ENCODE assay signal across 9 cellular contexts in genomic region chr7:95794917-95795515, GRCh38. TPM values are rescaled to one million over a fixed set of nuclear protein-coding genes. Genes with fewer than 3 reads are reported as not detected.
DNase-seq lines count a peak whose midpoint lies in the region; ATAC-seq, FAIRE-seq and TF ChIP-seq lines count a peak whose summit lies in the region.
"Had no signal": no experiment of that assay in that cellular context is flagged by ENCODE, and none has a peak within 500 bp of the region (broad histone marks: within the 10 kb centered on the region; RNA-seq: fewer than 3 reads in every experiment).

No MANE protein-coding gene starts in this region.

- CTCF ChIA-PET in MCF 10A (lab: Yijun Ruan, JAX) = interaction anchor here (0.7 to 1.5 kb wide), 5 partner anchors 11 to 56 kb away, joined by 3 to 5 read pairs (median 4); partner anchors contain the start of gene DYNC1I1
- CTCF ChIA-PET in K562 (lab: Yijun Ruan, JAX; ENCODE audit: low intra/inter-chr PET ratio) = interaction anchor here (0.6 to 1.2 kb wide), 4 partner anchors 22 to 106 kb away, joined by 3 to 6 read pairs (median 4); no protein-coding TSS in a partner anchor

- peaks cover 0 to 4% of the 10 kb centered on the region in 2 donors for H3K9me3 ChIP-seq in breast epithelium
- no peaks in the 10 kb centered on the region for H3K9me3 ChIP-seq in K562 (replicated peaks; ENCODE audit: control insufficient read depth, insufficient read depth, low read depth, low read length)
- no peaks in the 10 kb centered on the region for H3K9me3 ChIP-seq in prostate gland

- no peak overlapping the region for H2AFZ ChIP-seq in K562 (ENCODE audit: low read depth, low read length)

- no peak for TF ChIP-seq POLR2A in breast epithelium (IDR thresholded peaks at IDR 0.05)
- TF ChIP-seq POLR2A in K562 (conservative IDR thresholded peaks at IDR 0.05) = no peak
- no peak for TF ChIP-seq POLR2A in prostate gland (IDR thresholded peaks at IDR 0.05)
- TF ChIP-seq POLR2A in lower leg skin (IDR thresholded peaks at IDR 0.05) = no peak

- no peaks in the 10 kb centered on the region for H3K27me3 ChIP-seq in breast epithelium
- no peaks in the 10 kb centered on the region for H3K27me3 ChIP-seq in K562 (ENCODE audit: control insufficient read depth in 2 of 2, insufficient read depth in 2 of 2, low read length in 2 of 2)
- H3K27me3 ChIP-seq in prostate gland (replicated peaks; ENCODE audit: insufficient read depth) = no peaks in the 10 kb centered on the region

- no peaks in the 10 kb centered on the region for H3K79me2 ChIP-seq in K562 (ENCODE audit: control insufficient read depth, insufficient read depth, low read length)

- no peak overlapping the region for H3K27ac ChIP-seq in breast epithelium
- no peak overlapping the region for H3K27ac ChIP-seq in K562 (ENCODE audit: extremely low read depth, low read depth, low read length)
- H3K27ac ChIP-seq in prostate gland = no peak overlapping the region

- in situ Hi-C loops in K562 (cut with MboI) = no loop called here

- whole genome bisulfite sequencing in K562 (ENCODE audit: insufficient coverage, low coverage, missing lambda C conversion rate) = 3% methylated on average over 3 of the region's 3 CpGs
- WGBS in prostate gland = 88% methylated on average over 3 of the region's 3 CpGs
- WGBS in lower leg skin, 2 donors = 84 to 94% methylated on average over 3 of the region's 3 CpGs

- H4K20me1 ChIP-seq in K562 (replicated peaks; ENCODE audit: control insufficient read depth, insufficient read depth, low read length) = no peaks in the 10 kb centered on the region

- peaks cover 46% of the 10 kb centered on the region for H3K27me3 Mint-ChIP-seq in MCF 10A (ENCODE audit: insufficient read depth, unreplicated experiment)

- H3K4me1 ChIP-seq in breast epithelium (no peaks in the 10 kb centered on the region), K562 (replicated peaks in 1 of 2; ENCODE audit: control insufficient read depth in 2 of 2, insufficient read depth in 2 of 2, low read length in 2 of 2) (no peaks in the 10 kb centered on the region), prostate gland (replicated peaks) (no peaks in the 10 kb centered on the region)

- peak; percentile 53 for DNase-seq in MCF 10A (ENCODE audit: unreplicated experiment)
- DNase-seq in breast epithelium (ENCODE audit: low spot score in 2 of 2) = no peak
- DNase-seq in M059J (ENCODE audit: low read depth) = peak; percentile 35
- DNase-seq in K562 (ENCODE audit: extremely low read depth in 1 of 4, low spot score in 3 of 4) = peak; percentile 31 to 70 (median 51)
- DNase-seq in prostate gland (ENCODE audit: low spot score) = no peak
- DNase-seq in lower leg skin (ENCODE audit: low spot score in 2 of 2) = no peak
- DNase-seq in hypothalamus (lab: John Stamatoyannopoulos, UW) = no peak
- DNase-seq in putamen (ENCODE audit: low spot score) = no peak

- H3K36me3 Mint-ChIP-seq in MCF 10A (ENCODE audit: insufficient read depth, unreplicated experiment) = no peaks in the 10 kb centered on the region
- H3K36me3 Mint-ChIP-seq: brain had no signal

- H3K9me1 ChIP-seq in K562 (ENCODE audit: control insufficient read depth, insufficient read depth, low read length) = no peaks in the 10 kb centered on the region

- no peak overlapping the region for H3K9ac ChIP-seq in K562 (ENCODE audit: insufficient read depth in 1 of 2, low read depth in 2 of 2, low read length in 2 of 2)

- no peak overlapping the region for H3K4me2 ChIP-seq in K562 (ENCODE audit: insufficient read depth, low read length)

- peak; percentile 34 to 44; a peak in 2 of 4 replicates for TF ChIP-seq RAD21 in K562 (CRISPR knock-in tag; conservative IDR thresholded peaks at IDR 0.05 in 1 of 2, IDR thresholded peaks at IDR 0.05 in 1 of 2)

- H3K9me3 Mint-ChIP-seq in MCF 10A (ENCODE audit: unreplicated experiment) = no peaks in the 10 kb centered on the region

- BruUV-seq in MCF 10A (replicated peaks; lab: Mats Ljungman, UMichigan) = no TSS peak
- no TSS peak for BruUV-seq in K562 (replicated peaks; lab: Mats Ljungman, UMichigan)

- POLR2A ChIA-PET in MCF 10A (lab: Yijun Ruan, JAX) = interaction anchor here (0.6 kb wide), 1 partner anchor 105 kb away, joined by 3 read pairs; no protein-coding TSS in a partner anchor
- POLR2A ChIA-PET in K562 (lab: Yijun Ruan, JAX) = interaction anchor here (0.7 kb wide), 1 partner anchor 25 kb away, joined by 3 read pairs; no protein-coding TSS in a partner anchor

- H3K4me1 Mint-ChIP-seq in MCF 10A (ENCODE audit: insufficient read depth, unreplicated experiment) = no peaks in the 10 kb centered on the region

- peak; percentile 79 for ATAC-seq in K562

- TF ChIP-seq CTCF in MCF 10A (IDR thresholded peaks at IDR 0.05; ENCODE audit: unreplicated experiment) = peak; percentile 50
- no peak for TF ChIP-seq CTCF in breast epithelium (IDR thresholded peaks at IDR 0.05)
- peak; percentile 50 to 63 (median 55) for TF ChIP-seq CTCF in K562 (IDR thresholded peaks at IDR 0.05 in 2 of 3, conservative IDR thresholded peaks at IDR 0.05 in 1 of 3; ENCODE audit: insufficient read depth in 2 of 3, low read depth in 1 of 3, low read length in 3 of 3)
- peak in 3 of 4 experiments; percentile 11 to 39 (median 35) for TF ChIP-seq CTCF in prostate gland (IDR thresholded peaks at IDR 0.05)
- no peak for TF ChIP-seq CTCF in lower leg skin (IDR thresholded peaks at IDR 0.05)

- peak; percentile 85 for FAIRE-seq in K562 (lab: Jason Lieb, UNC)

- intact Hi-C loops in MCF 10A (cut with micrococcal nuclease) = loop anchor here (1.0 to 5.0 kb wide), 2 partner anchors 72 to 77 kb away; no protein-coding TSS in a partner anchor
- intact Hi-C loops in breast epithelium (cut with DNase I; ENCODE audit: low total_unique reads) = no loop called here
- intact Hi-C loops in K562 (cut with micrococcal nuclease) = loop anchor here (5.0 kb wide), 2 partner anchors 73 to 77 kb away; no protein-coding TSS in a partner anchor
- intact Hi-C loops in prostate gland (cut with DNase I) = no loop called here
- intact Hi-C loops in lower leg skin (cut with DNase I; ENCODE audit: low total_unique reads) = no loop called here

- no peaks in the 10 kb centered on the region for H3K36me3 ChIP-seq in breast epithelium
- H3K36me3 ChIP-seq in K562 (ENCODE audit: control insufficient read depth, insufficient read depth, low read length) = no peaks in the 10 kb centered on the region
- H3K36me3 ChIP-seq in prostate gland = no peaks in the 10 kb centered on the region

- no peak for TF ChIP-seq EP300 in K562 (IDR thresholded peaks at IDR 0.05; ENCODE audit: low read length)

- no peak overlapping the region for H3K4me3 Mint-ChIP-seq in MCF 10A (ENCODE audit: unreplicated experiment)
- H3K4me3 Mint-ChIP-seq: brain had no signal

- no peak overlapping the region for H3K27ac Mint-ChIP-seq in MCF 10A (ENCODE audit: low read depth, unreplicated experiment)
- H3K27ac Mint-ChIP-seq: brain had no signal

- H3K4me3 ChIP-seq in breast epithelium (no peak overlapping the region), K562 (no peak overlapping the region), prostate gland (no peak overlapping the region), lower leg skin (ENCODE audit: low read depth, poor library complexity, severe bottlenecking) (no peak overlapping the region)

TF ChIP-seq in K562, 482 proteins besides CTCF, POLR2A, EP300 and RAD21:
- TF ChIP-seq NR2C2 (CRISPR knock-in tag; IDR thresholded peaks at IDR 0.05) (no peak), NR2C2 (tag; IDR thresholded peaks at IDR 0.05) (0 out of 2 replicates have a peak, but pooled peaks have one; percentile 17), MAFG (tag; conservative IDR thresholded peaks at IDR 0.05) (no peak), ELF1 (tag; IDR thresholded peaks at IDR 0.05) (peak; percentile 66), GABPA (tag; conservative IDR thresholded peaks at IDR 0.05; ENCODE audit: low read depth) (peak; percentile 62), ETV1 (tag; conservative IDR thresholded peaks at IDR 0.05; ENCODE audit: low read depth) (peak; percentile 92), ZNF699 (CRISPR knock-in tag; IDR thresholded peaks at IDR 0.05; ENCODE audit: insufficient replicate concordance) (no peak)
TF ChIP-seq in K562: peak in this region for 4.

RNA-seq across cellular contexts. Expression of gene DYNC1I1, which starts 22.7 kb away (rescaled TPM):
- total RNA-seq in MCF 10A (2022) (not detected in 2 replicates), breast epithelium (1 to 10 TPM; 5.7 to 7.7 (median 6.6) TPM), K562 (2014; rRNA removed) (0.08 and 1.5 TPM in 2 replicates), K562 (2014; rRNA removed; fragmentation: Illumina TruSeq; extraction: Trizol) (0.33 and 0.64 TPM in 2 replicates), K562 (2015; rRNA removed; fragmentation: Illumina TruSeq; extraction: Trizol) (0.41 and 1.2 TPM in 2 replicates), K562 (2021) (0.22 and 0.54 TPM in 2 replicates), prostate gland (1 to 10 TPM; 4.4 to 5.1 TPM), lower leg skin (1 to 10 TPM in 3 of 4 donors, under 1 TPM in 1; 0.97 to 7.6 (median 3.7) TPM)
- 2.4 and 4.4 TPM in 2 replicates for total RNA-seq in M059J (2014; rRNA removed; shearing (Covaris generic))
- 1.0 and 3.7 TPM in 2 replicates for total RNA-seq in K562 (2011; cell fraction: chromatin; rRNA removed; ENCODE audit: low replicate concordance)
- total RNA-seq in K562 (2011; cell fraction: nucleolus; rRNA removed) = 0.33 and 0.53 TPM in 2 replicates
- total RNA-seq in K562 (2011; cell fraction: nucleoplasm; rRNA removed) = 1.2 and 1.5 TPM in 2 replicates
- polyA plus RNA-seq in K562 (2011; rRNA removed) (0.07 and 0.64 TPM in 2 replicates), K562 (2014; fragmentation: Illumina TruSeq; extraction: Trizol) (0.40 and 0.70 TPM in 2 replicates), K562 (2014; fragmentation: Nextera tagmentation; extraction: Ambion mirVana) (under 1 TPM; 0.24 to 0.28 TPM), K562 (2014; rRNA removed) (0.16 and 0.44 TPM in 2 replicates)
- polyA plus RNA-seq in K562 (2011; cell fraction: cytosol; rRNA removed) = 0.03 and 0.24 TPM in 2 replicates
- polyA plus RNA-seq in K562 (2011; cell fraction: nucleus; rRNA removed) = 0.10 and 0.18 TPM in 2 replicates
- 0.56 and 1.6 TPM in 2 replicates for polyA plus RNA-seq in K562 (2012)
- polyA minus RNA-seq in K562 (2011; rRNA and poly(A)+ RNA removed) = 0.33 and 0.60 TPM in 2 replicates
- polyA minus RNA-seq in K562 (2011; cell fraction: cytosol; rRNA and poly(A)+ RNA removed) = not detected in 2 replicates
- 0.44 and 0.81 TPM in 2 replicates for polyA minus RNA-seq in K562 (2011; cell fraction: nucleus; rRNA and poly(A)+ RNA removed)

Comparison
In these comparisons a context has a peak if more than half of its experiments do, and no peak if none do; other contexts are left out.
1. DNase-seq: peak in MCF 10A (single experiment), M059J (single experiment) and K562 (4 of 4); none in breast epithelium (0 of 2), prostate gland (single experiment), lower leg skin (0 of 2), hypothalamus (0 of 51) and putamen (single experiment).
2. CTCF ChIP-seq: peak in MCF 10A (single experiment), K562 (3 of 3) and prostate gland (3 of 4); none in breast epithelium (0 of 3) and lower leg skin (0 of 3).
3. intact Hi-C loops: an anchor here in MCF 10A (1.0 to 5.0 kb wide) and K562 (5.0 kb wide); none called in breast epithelium, prostate gland and lower leg skin.